In the genomic region with DNA sequence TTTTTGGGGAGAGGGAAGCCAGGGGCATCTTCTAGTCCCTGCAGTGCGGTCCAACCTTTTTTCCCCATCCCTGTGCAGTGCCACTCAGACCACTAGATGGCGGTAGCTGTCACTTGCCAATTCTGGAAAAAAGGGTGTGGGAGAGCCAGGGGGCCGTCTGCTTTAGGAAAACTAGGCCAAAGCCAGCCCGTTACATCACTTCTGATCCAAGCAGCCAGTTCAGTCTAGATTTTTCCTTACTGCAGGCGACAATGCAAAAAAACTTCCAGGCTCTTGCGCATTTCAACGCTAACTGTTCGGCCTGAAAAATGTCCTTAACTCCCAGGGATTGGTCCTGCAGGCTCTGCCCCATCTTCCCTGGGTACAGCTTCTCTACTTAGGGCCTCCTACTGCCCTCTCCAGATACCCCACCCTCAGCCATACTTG, we compare ENCODE assay signal across 8 cellular contexts.
A peak's percentile ranks its signal among the peaks of the same experiment; 100 is the strongest.
DNase-seq lines count a peak whose midpoint lies in the region; ATAC-seq, FAIRE-seq and TF ChIP-seq lines count a peak whose summit lies in the region.

No MANE protein-coding gene starts in this region.

- no peaks in the 10 kb centered on the region for H3K4me1 Mint-ChIP-seq in activated CD4-positive, alpha-beta memory T cell treated with anti-CD3 and anti-CD28 coated beads for 36 hours (ENCODE audit: low read depth)

- peak; percentile 66 for FAIRE-seq in GM18507 (lab: Jason Lieb, UNC)

- CTCF ChIA-PET in A673 (lab: Charles Lee) = interaction anchor here (0.6 to 1.3 kb wide), 2 partner anchors 374 to 516 kb away, joined by 3 read pairs; no protein-coding TSS in a partner anchor
- CTCF ChIA-PET in activated CD4-positive, alpha-beta memory T cell treated with anti-CD3 and anti-CD28 coated beads for 36 hours (lab: Charles Lee) = interaction anchor here (0.8 to 7.5 kb wide), 11 partner anchors 11 to 758 kb away, joined by 3 to 123 read pairs (median 6); no protein-coding TSS in a partner anchor

- peaks cover 12% of the 10 kb centered on the region for H3K27me3 ChIP-seq in A673 (replicated peaks; ENCODE audit: insufficient read depth, low read depth, low read length, poor library complexity)
- H3K27me3 ChIP-seq in lung (ENCODE audit: control insufficient read depth, insufficient read depth) = no peaks in the 10 kb centered on the region

- H3K27ac Mint-ChIP-seq in activated CD4-positive, alpha-beta memory T cell treated with anti-CD3 and anti-CD28 coated beads for 36 hours = no peak overlapping the region

- H3K36me3 ChIP-seq in A673 (ENCODE audit: insufficient read depth, low read length, poor library complexity, severe bottlenecking) (no peaks in the 10 kb centered on the region), lung (ENCODE audit: control insufficient read depth in 2 of 2, insufficient read depth in 2 of 2, low read length in 2 of 2) (no peaks in the 10 kb centered on the region)

- ATAC-seq in lung (ENCODE audit: insufficient read depth, low FRiP score) = no peak
- no peak for ATAC-seq in HG03175 (IDR thresholded peaks at IDR 0.05; ENCODE audit: unreplicated experiment)

- H3K4me3 ChIP-seq in A673 (ENCODE audit: low read depth, low read length, poor library complexity, severe bottlenecking) (no peak overlapping the region), lung (no peak overlapping the region)

- H3K27me3 Mint-ChIP-seq in activated CD4-positive, alpha-beta memory T cell treated with anti-CD3 and anti-CD28 coated beads for 36 hours = peaks cover 43% of the 10 kb centered on the region

- intact Hi-C loops in A673 (cut with micrococcal nuclease; ENCODE audit: unreplicated experiment) = loop anchor here (1.0 to 5.0 kb wide), 2 partner anchors 374 to 758 kb away; no protein-coding TSS in a partner anchor
- intact Hi-C loops in activated CD4-positive, alpha-beta memory T cell treated with anti-CD3 and anti-CD28 coated beads for 36 hours (cut with micrococcal nuclease) = loop anchor here (1.0 kb wide), 2 partner anchors 258 to 374 kb away; no protein-coding TSS in a partner anchor

- H3K9me3 ChIP-seq in A673 (ENCODE audit: low read depth, low read length, poor library complexity, severe bottlenecking) (no peaks in the 10 kb centered on the region), lung (ENCODE audit: control insufficient read depth in 2 of 2, insufficient read depth in 1 of 2, low read length in 1 of 2) (peaks cover 0 to 2% of the 10 kb centered on the region in 2 donors)

- 39 to 42% methylated on average over 8 of the region's 8 CpGs for WGBS in lung, 2 donors

- TF ChIP-seq CTCF in A673 (conservative IDR thresholded peaks at IDR 0.05; ENCODE audit: low read depth, low read length) = peak; percentile 91
- TF ChIP-seq CTCF in lung (IDR thresholded peaks at IDR 0.05; ENCODE audit: control extremely low read depth, extremely low read depth) = peak; percentile 70

- H3K4me3 Mint-ChIP-seq in activated CD4-positive, alpha-beta memory T cell treated with anti-CD3 and anti-CD28 coated beads for 36 hours = no peak overlapping the region

- H3K27ac ChIP-seq in A673 (ENCODE audit: low read depth, low read length, poor library complexity, severe bottlenecking) (no peak overlapping the region), lung (ENCODE audit: low read depth in 1 of 2, low read length in 1 of 2) (no peak overlapping the region)

- DNase-seq in A673 (ENCODE audit: low spot score) (peak; percentile 73), GM18507 (ENCODE audit: extremely low spot score, insufficient read length, low read depth) (peak; percentile 8), NCI-H2107 treated with DMSO at 0.1 percent for 48 hours (lab: John Stamatoyannopoulos, UW; ENCODE audit: unreplicated experiment) (peak; percentile 28), lung (ENCODE audit: low spot score) (peak; percentile 56)
- DNase-seq in activated CD4-positive, alpha-beta memory T cell treated with anti-CD3 and anti-CD28 coated beads for 36 hours = peak; percentile 62
- peak; percentile 8 for DNase-seq in effector CD8-positive, alpha-beta T cell (lab: John Stamatoyannopoulos, UW)
- DNase-seq in stimulated activated CD4-positive, alpha-beta T cell treated with anti-CD3 and anti-CD28 coated beads, TNF-alpha, amount 100 ng/mL, for 48 hours (ENCODE audit: low read depth in 3 of 3) = peak; percentile 2 to 17 (median 15)

- no peaks in the 10 kb centered on the region for H3K36me3 Mint-ChIP-seq in activated CD4-positive, alpha-beta memory T cell treated with anti-CD3 and anti-CD28 coated beads for 36 hours

- peaks cover 3% of the 10 kb centered on the region for H3K9me3 Mint-ChIP-seq in activated CD4-positive, alpha-beta memory T cell treated with anti-CD3 and anti-CD28 coated beads for 36 hours

- POLR2A ChIA-PET in A673 (lab: Charles Lee; ENCODE audit: low non-redundant PET) = no interaction called here
- POLR2A ChIA-PET in activated CD4-positive, alpha-beta memory T cell treated with anti-CD3 and anti-CD28 coated beads for 36 hours (lab: Charles Lee) = no interaction called here

- H3K4me1 ChIP-seq in A673 (ENCODE audit: insufficient read depth, low read length, poor library complexity, severe bottlenecking) (no peaks in the 10 kb centered on the region), lung (ENCODE audit: control insufficient read depth in 2 of 2, insufficient read depth in 2 of 2, low read length in 2 of 2) (peaks cover 0 to 4% of the 10 kb centered on the region in 2 donors)

- no TSS peak for BruUV-seq in A673 (replicated peaks; lab: Mats Ljungman, UMichigan)

Comparison
In these comparisons a context has a peak if more than half of its experiments do, and no peak if none do; other contexts are left out.
1. DNase-seq: peak in every context shown above with its lines; median percentile 73 in A673; 62 in activated CD4-positive, alpha-beta memory T cell treated with anti-CD3 and anti-CD28 coated beads for 36 hours; 56 in lung; 28 in NCI-H2107 treated with DMSO at 0.1 percent for 48 hours; 15 in stimulated activated CD4-positive, alpha-beta T cell treated with anti-CD3 and anti-CD28 coated beads, TNF-alpha, amount 100 ng/mL, for 48 hours; 8 in GM18507; 8 in effector CD8-positive, alpha-beta T cell.